In genomic region chr7:130903358-130903974, GRCh38 we compare ENCODE assay signal across 1 cellular context.
TF ChIP-seq lines count a peak whose summit lies in the region.

No MANE protein-coding gene starts in this region.

TF ChIP-seq in SK-N-SH, 30 proteins besides CTCF, POLR2A, EP300 and RAD21 (continued from another document):
- TF ChIP-seq RFX5 (IDR thresholded peaks at IDR 0.05; ENCODE audit: low read length), result no peak
- no peak for TF ChIP-seq RCOR1 (IDR thresholded peaks at IDR 0.05; ENCODE audit: low read length)
- no peak for TF ChIP-seq NRF1 (IDR thresholded peaks at IDR 0.05; ENCODE audit: low read depth, low read length)
- TF ChIP-seq GABPA (IDR thresholded peaks at IDR 0.05; ENCODE audit: low read depth), result no peak
- TF ChIP-seq SMC3 (IDR thresholded peaks at IDR 0.05; ENCODE audit: low read depth, low read length), result no peak
- no peak for TF ChIP-seq CHD2 (IDR thresholded peaks at IDR 0.05; ENCODE audit: low read length, partially characterized antibody)
- no peak for TF ChIP-seq GATA2 (CRISPR knock-in tag; IDR thresholded peaks at IDR 0.05)
- TF ChIP-seq IRF3 (IDR thresholded peaks at IDR 0.05; ENCODE audit: low read depth, low read length), result no peak
- no peak for TF ChIP-seq FOXJ3 (CRISPR knock-in tag; IDR thresholded peaks at IDR 0.05)
- no peak for TF ChIP-seq ZBTB33 (IDR thresholded peaks at IDR 0.05; ENCODE audit: borderline replicate concordance, low read depth)
- TF ChIP-seq NFIC (IDR thresholded peaks at IDR 0.05; ENCODE audit: borderline replicate concordance), result no peak; the same call in 1 of the 2 replicates
- peak; percentile 7; the same call in 1 of the 2 replicates for TF ChIP-seq JUND (IDR thresholded peaks at IDR 0.05)
TF ChIP-seq in SK-N-SH: peak in this region for 7.
